ENCODE assay signal across 1 cellular context in the genomic region with DNA sequence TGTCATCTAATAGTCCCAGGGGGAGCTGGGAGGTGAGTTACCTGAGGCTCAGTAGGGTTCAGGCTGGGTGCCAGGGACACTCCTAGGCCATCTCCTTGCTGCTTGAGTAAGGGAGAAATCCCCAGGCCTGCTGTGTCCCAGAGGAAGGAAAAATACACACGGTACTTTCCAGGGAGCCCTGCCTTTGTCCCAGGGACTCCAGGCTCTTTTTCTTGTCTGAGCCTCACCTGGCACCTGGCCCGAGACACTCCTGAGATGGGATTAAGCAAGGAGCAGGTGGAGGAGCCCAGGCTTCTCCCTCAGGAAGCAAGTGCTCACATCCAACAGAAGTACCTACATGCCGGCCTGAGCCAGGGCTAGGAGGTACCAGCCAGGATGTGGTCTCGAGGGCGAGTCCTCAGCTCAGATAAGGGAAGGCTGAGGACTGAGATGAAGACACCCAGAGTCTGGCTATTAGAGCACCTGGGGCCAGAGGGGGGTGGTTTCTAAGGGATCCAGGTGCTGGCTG.
TF ChIP-seq lines count a peak whose summit lies in the region.

No MANE protein-coding gene starts in this region.

TF ChIP-seq in GM12878, 131 proteins besides CTCF, POLR2A, EP300 and RAD21:
- no peak for TF ChIP-seq CHD4 (IDR thresholded peaks at IDR 0.05)
- peak; percentile 36; the same call in 1 of the 2 replicates for TF ChIP-seq EED (IDR thresholded peaks at IDR 0.05; ENCODE audit: low read depth)
